ENCODE assay signal across 8 cellular contexts in the genomic region with DNA sequence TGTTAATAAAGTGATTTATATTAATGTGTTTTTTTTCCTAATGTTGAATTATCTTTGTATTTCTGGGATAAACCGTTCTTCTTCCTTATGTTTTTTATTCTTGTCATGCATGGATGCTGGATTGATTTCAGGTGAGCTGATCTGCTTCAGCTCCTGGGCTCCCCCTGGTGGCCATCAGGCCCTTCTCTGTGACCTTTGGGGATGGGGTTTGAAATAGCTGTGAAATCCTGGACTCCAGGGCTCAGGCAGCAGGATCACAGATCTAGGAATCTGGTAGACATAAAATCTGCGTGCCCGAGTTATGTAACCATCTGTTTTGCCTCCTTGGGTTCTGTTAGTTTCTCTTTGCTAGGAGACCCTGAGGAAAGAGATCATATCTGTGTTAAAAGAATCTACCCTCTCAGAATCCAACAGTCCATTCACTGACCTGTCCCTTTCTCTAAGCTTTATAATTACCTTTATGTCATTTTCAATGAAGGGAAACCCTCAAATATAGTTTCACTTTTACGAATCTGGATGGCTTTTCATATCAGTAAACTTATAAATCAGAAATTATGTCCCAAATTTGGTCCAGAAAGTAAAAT. TPM values are rescaled to one million over a fixed set of nuclear protein-coding genes. Genes with fewer than 3 reads are reported as not detected.
A peak's percentile ranks its signal among the peaks of the same experiment; 100 is the strongest.
DNase-seq lines count a peak whose midpoint lies in the region; ATAC-seq and TF ChIP-seq lines count a peak whose summit lies in the region.

No MANE protein-coding gene starts in this region.

- DNase-seq in DMS153 (lab: John Stamatoyannopoulos, UW) (peak; percentile 54), LoVo (ENCODE audit: low spot score) (peak; percentile 74), RWPE2 (ENCODE audit: low spot score) (no peak), foreskin melanocyte (peak; percentile 42), osteoblast (ENCODE audit: insufficient read length, low spot score, missing footprints) (peak; percentile 64), thyroid gland (peak; percentile 86 to 92)
- DNase-seq in activated effector memory CD4-positive, alpha-beta T cell treated with Interleukin-2 at 50 U/mL for 16 hours = peak; percentile 57

- H3K79me2 ChIP-seq in osteoblast (ENCODE audit: insufficient read depth, low read length) = no peaks in the 10 kb centered on the region

- H3K27ac ChIP-seq in RWPE2 (ENCODE audit: poor library complexity, severe bottlenecking) (no peak overlapping the region), osteoblast (ENCODE audit: low read depth, low read length) (no peak overlapping the region), thyroid gland (no peak overlapping the region)

- no peaks in the 10 kb centered on the region for H4K20me1 ChIP-seq in osteoblast (ENCODE audit: insufficient read depth, low read length)

- no peak overlapping the region for H2AFZ ChIP-seq in osteoblast (ENCODE audit: low read length)

- H3K36me3 ChIP-seq in RWPE2 (ENCODE audit: low read depth) = no peaks in the 10 kb centered on the region
- no peaks in the 10 kb centered on the region for H3K36me3 ChIP-seq in osteoblast (ENCODE audit: insufficient read depth, low read length)
- H3K36me3 ChIP-seq in thyroid gland = no peaks in the 10 kb centered on the region

- TF ChIP-seq CTCF in RWPE2 (IDR thresholded peaks at IDR 0.05; ENCODE audit: poor library complexity, severe bottlenecking) (peak; percentile 99), osteoblast (IDR thresholded peaks at IDR 0.05; ENCODE audit: extremely low read depth, low read depth, low read length) (peak; percentile 99), thyroid gland (IDR thresholded peaks at IDR 0.05) (peak; percentile 89 to 94 (median 94))

- 1 to 3% methylated on average over 4 of the region's 4 CpGs for WGBS in thyroid gland, 2 donors

- H3K4me2 ChIP-seq in osteoblast (ENCODE audit: insufficient read depth, low read length) = peak overlapping the region; percentile 6

- intact Hi-C loops in thyroid gland (cut with DNase I) = loop anchor here (2.0 to 10.0 kb wide), 3 partner anchors 55 to 238 kb away; partner anchors contain the start of genes FAM221B and TMEM8B

- no peaks in the 10 kb centered on the region for H3K4me1 ChIP-seq in RWPE2 (ENCODE audit: insufficient read depth, poor library complexity, severe bottlenecking)
- H3K4me1 ChIP-seq in osteoblast (ENCODE audit: insufficient read depth, low read length) = peaks cover 5% of the 10 kb centered on the region
- H3K4me1 ChIP-seq in thyroid gland = no peaks in the 10 kb centered on the region

- H3K4me3 ChIP-seq in RWPE2 (ENCODE audit: severe bottlenecking) (no peak overlapping the region), osteoblast (ENCODE audit: insufficient read depth, low read length) (no peak overlapping the region), thyroid gland (replicated peaks in 1 of 3) (no peak overlapping the region)

- H3K27me3 ChIP-seq in RWPE2 (ENCODE audit: insufficient read depth, poor library complexity, severe bottlenecking) (no peaks in the 10 kb centered on the region), osteoblast (ENCODE audit: insufficient read depth, low read length) (peaks cover 3% of the 10 kb centered on the region), thyroid gland (no peaks in the 10 kb centered on the region)

- no peaks in the 10 kb centered on the region for H3K9me3 ChIP-seq in RWPE2 (ENCODE audit: severe bottlenecking)
- H3K9me3 ChIP-seq in osteoblast (ENCODE audit: low read depth, low read length) = no peaks in the 10 kb centered on the region
- H3K9me3 ChIP-seq in thyroid gland = no peaks in the 10 kb centered on the region

- TF ChIP-seq POLR2A in thyroid gland (IDR thresholded peaks at IDR 0.05) = no peak

- ATAC-seq in RWPE2 (ENCODE audit: low read depth) (peak; percentile 80), GM18870 (IDR thresholded peaks at IDR 0.05; ENCODE audit: unreplicated experiment) (no peak)

RNA-seq across cellular contexts. Expression of gene OR13J1, which starts 12.2 kb away (rescaled TPM):
- total RNA-seq in osteoblast (not detected in 2 replicates), thyroid gland (not detected)

RNA-seq across cellular contexts. Expression of gene HRCT1, which starts 23.6 kb away (rescaled TPM):
- total RNA-seq in osteoblast = 1.8 and 5.1 TPM in 2 replicates
- 10 to 100 TPM in 1 of 4 donors, 1 to 10 TPM in 2, under 1 TPM in 1; 0.81 to 11.8 (median 3.3) TPM for total RNA-seq in thyroid gland

RNA-seq across cellular contexts. Expression of gene SPAAR, which starts 26.9 kb away (rescaled TPM):
- total RNA-seq in osteoblast = 0.29 and 0.72 TPM in 2 replicates
- total RNA-seq in thyroid gland = 1 to 10 TPM; 2.1 to 8.1 (median 3.6) TPM

RNA-seq across cellular contexts. Expression of gene TMEM8B, which starts 53.3 kb away (rescaled TPM):
- total RNA-seq in osteoblast (2.1 and 2.5 TPM in 2 replicates), thyroid gland (10 to 100 TPM in 3 of 4 donors, 1 to 10 TPM in 1; 8.5 to 17.4 (median 15.8) TPM)

RNA-seq across cellular contexts. Expression of gene FAM221B, which starts 53.8 kb away (rescaled TPM):
- total RNA-seq in osteoblast = not detected in 2 replicates
- total RNA-seq in thyroid gland = not detected
